Comparison of ENCODE assay signal across 8 cellular contexts in the genomic region with DNA sequence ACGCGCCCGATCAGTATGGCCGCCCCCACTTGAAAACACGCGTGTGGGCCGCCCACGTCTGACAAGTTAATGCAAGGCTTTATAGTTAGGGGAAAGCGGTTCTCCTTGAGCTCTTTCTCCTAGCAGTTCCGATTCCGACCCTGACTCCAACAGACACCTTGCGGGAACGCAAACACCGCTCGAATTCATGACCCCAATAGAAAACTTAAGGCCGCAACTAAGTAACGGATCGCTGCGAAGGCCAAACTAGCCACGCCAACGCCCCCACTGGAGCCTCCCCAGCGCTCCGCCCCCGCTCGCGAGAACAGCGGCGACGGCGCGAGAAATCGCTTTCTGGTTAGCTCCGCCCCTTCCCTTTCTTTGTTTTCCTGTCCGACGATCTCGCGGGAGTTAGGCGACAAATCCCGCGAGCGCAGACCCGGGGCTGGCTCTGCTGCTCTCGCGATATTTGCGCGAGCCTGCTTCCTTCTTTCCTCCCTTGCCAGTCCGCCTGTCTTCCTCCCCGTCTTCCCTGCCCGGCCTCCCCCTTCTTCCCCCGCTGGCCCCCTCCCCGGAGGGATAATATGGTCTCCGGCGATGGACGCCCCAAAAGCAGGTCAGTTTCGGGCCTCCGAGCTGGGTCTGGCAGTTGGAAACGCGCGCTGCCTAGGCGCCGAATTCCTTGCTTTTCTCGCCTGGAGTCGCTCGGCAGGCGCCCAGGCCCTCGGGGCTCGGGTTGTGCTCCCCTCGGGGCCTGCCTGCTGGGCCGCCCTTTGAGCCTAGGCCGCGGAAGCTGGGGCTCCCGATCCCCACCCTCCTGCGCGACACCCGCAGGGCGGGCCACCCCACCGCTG. TPM values are rescaled to one million over a fixed set of nuclear protein-coding genes. Genes with fewer than 3 reads are reported as not detected.
A peak's percentile ranks its signal among the peaks of the same experiment; 100 is the strongest.
DNase-seq lines count a peak whose midpoint lies in the region; ATAC-seq lines count a peak whose summit lies in the region.

A gene with protein sequence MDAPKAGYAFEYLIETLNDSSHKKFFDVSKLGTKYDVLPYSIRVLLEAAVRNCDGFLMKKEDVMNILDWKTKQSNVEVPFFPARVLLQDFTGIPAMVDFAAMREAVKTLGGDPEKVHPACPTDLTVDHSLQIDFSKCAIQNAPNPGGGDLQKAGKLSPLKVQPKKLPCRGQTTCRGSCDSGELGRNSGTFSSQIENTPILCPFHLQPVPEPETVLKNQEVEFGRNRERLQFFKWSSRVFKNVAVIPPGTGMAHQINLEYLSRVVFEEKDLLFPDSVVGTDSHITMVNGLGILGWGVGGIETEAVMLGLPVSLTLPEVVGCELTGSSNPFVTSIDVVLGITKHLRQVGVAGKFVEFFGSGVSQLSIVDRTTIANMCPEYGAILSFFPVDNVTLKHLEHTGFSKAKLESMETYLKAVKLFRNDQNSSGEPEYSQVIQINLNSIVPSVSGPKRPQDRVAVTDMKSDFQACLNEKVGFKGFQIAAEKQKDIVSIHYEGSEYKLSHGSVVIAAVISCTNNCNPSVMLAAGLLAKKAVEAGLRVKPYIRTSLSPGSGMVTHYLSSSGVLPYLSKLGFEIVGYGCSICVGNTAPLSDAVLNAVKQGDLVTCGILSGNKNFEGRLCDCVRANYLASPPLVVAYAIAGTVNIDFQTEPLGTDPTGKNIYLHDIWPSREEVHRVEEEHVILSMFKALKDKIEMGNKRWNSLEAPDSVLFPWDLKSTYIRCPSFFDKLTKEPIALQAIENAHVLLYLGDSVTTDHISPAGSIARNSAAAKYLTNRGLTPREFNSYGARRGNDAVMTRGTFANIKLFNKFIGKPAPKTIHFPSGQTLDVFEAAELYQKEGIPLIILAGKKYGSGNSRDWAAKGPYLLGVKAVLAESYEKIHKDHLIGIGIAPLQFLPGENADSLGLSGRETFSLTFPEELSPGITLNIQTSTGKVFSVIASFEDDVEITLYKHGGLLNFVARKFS (plus strand): TSS at position 455 of the 833 bp plus-strand sequence. CDS start 122 bp downstream, at position 577.

- H3K36me3 Mint-ChIP-seq in dendritic cell treated with granulocyte-macrophage colony-stimulating factor and Interleukin-4, amounts not matched to agents 40 ng/mL and 50 ng/mL, for 4 days (ENCODE audit: low read depth) = peaks cover 52% of the 10 kb centered on the region

- H3K27ac Mint-ChIP-seq in dendritic cell treated with granulocyte-macrophage colony-stimulating factor and Interleukin-4, amounts not matched to agents 40 ng/mL and 50 ng/mL, for 4 days = peak within 1 kb of the TSS; percentile 89

- peaks cover 35% of the 10 kb centered on the region for H3K4me1 Mint-ChIP-seq in dendritic cell treated with granulocyte-macrophage colony-stimulating factor and Interleukin-4, amounts not matched to agents 40 ng/mL and 50 ng/mL, for 4 days (ENCODE audit: low read depth)

- peak; percentile 79 for ATAC-seq in GM19395 (IDR thresholded peaks at IDR 0.05; ENCODE audit: unreplicated experiment)
- ATAC-seq in HG03565 (IDR thresholded peaks at IDR 0.05; ENCODE audit: unreplicated experiment) = peak; percentile 87
- peak; percentile 95 for ATAC-seq in left lobe of liver

- peak; percentile 92 to 99 (median 95) for DNase-seq in C1 segment of cervical spinal cord (lab: John Stamatoyannopoulos, UW)
- peak; percentile 97 for DNase-seq in NCI-H774 (lab: John Stamatoyannopoulos, UW)
- peak; percentile 95 for DNase-seq in activated CD4-positive, alpha-beta T cell treated with anti-CD3 and anti-CD28 coated beads, Interleukin-2, amount 50 U/mL, for 4 hours
- DNase-seq in left lobe of liver (ENCODE audit: low spot score) = peak; percentile 98
- DNase-seq in stimulated activated CD4-positive, alpha-beta T cell treated with anti-CD3 and anti-CD28 coated beads, Interleukin-2, amount 100 ng/mL, for 4 hours (ENCODE audit: low read depth) = peak; percentile 96

- no peaks in the 10 kb centered on the region for H3K27me3 Mint-ChIP-seq in dendritic cell treated with granulocyte-macrophage colony-stimulating factor and Interleukin-4, amounts not matched to agents 40 ng/mL and 50 ng/mL, for 4 days

- H3K4me3 Mint-ChIP-seq in dendritic cell treated with granulocyte-macrophage colony-stimulating factor and Interleukin-4, amounts not matched to agents 40 ng/mL and 50 ng/mL, for 4 days = peak within 1 kb of the TSS; percentile 86

- intact Hi-C loops in dendritic cell treated with granulocyte-macrophage colony-stimulating factor and Interleukin-4, amounts not matched to agents 40 ng/mL and 50 ng/mL, for 4 days (cut with micrococcal nuclease) = loop anchor here (2.0 to 5.0 kb wide), 2 partner anchors 17 to 99 kb away; no protein-coding TSS in a partner anchor

- H3K9me3 Mint-ChIP-seq in dendritic cell treated with granulocyte-macrophage colony-stimulating factor and Interleukin-4, amounts not matched to agents 40 ng/mL and 50 ng/mL, for 4 days = no peaks in the 10 kb centered on the region

RNA-seq across cellular contexts. Expression of the gene that starts here (rescaled TPM):
- total RNA-seq in left lobe of liver = 25.1 TPM

Comparison
In these comparisons a context has a peak if more than half of its experiments do, and no peak if none do; other contexts are left out.
1. Peak in every context shown above with its lines: DNase-seq and ATAC-seq.